Comparison of ENCODE assay signal across 1 cellular context in the genomic region with DNA sequence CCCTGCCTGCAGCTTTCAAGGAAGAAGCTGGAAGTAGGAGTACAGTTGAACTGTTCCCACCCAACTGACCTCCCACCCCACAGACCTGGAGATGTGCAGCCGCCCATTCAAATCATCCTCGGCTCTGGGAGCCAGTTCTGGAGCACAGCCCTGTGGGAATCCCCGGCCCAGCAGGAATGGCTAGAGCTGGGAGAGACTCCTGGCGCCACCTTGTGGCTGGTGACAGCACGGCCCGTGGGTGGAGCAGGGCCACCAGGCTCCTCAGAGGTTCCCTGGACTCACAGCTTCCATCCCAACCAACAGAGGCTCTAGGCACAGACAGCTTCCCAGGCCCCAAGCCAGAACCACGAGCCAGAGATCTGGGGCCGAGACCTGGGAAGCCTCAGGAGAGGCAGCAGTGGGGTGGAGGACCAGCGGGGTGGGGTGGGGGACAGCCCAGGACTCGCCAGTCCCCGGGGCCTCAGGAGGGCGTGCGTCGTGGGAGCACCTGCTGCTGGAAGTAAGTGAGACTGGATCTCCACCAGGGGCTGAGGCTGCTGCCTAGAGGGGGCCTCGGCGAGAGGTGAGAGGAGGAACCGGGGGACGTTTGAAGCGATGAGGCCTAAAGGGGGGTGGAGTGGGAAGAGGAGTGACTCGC.
TF ChIP-seq lines count a peak whose summit lies in the region.

No MANE protein-coding gene starts in this region.

TF ChIP-seq in K562, 482 proteins besides CTCF, POLR2A, EP300 and RAD21 (continued from another document and continues in another):
- no peak for TF ChIP-seq ZBTB40 (IDR thresholded peaks at IDR 0.05)
- no peak for TF ChIP-seq ZBTB40 (CRISPR knock-in tag; IDR thresholded peaks at IDR 0.05)
- TF ChIP-seq ZBTB12 (CRISPR knock-in tag; IDR thresholded peaks at IDR 0.05), result no peak
- no peak for TF ChIP-seq RBM17 (IDR thresholded peaks at IDR 0.05; ENCODE audit: borderline replicate concordance, low read depth, low read length)
- TF ChIP-seq PHF8 (IDR thresholded peaks at IDR 0.05; ENCODE audit: borderline replicate concordance, low read length), result no peak
- TF ChIP-seq, protein P1, sequence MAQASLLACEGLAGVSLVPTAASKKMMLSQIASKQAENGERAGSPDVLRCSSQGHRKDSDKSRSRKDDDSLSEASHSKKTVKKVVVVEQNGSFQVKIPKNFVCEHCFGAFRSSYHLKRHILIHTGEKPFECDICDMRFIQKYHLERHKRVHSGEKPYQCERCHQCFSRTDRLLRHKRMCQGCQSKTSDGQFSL (CRISPR knock-in tag; IDR thresholded peaks at IDR 0.05), result no peak
- TF ChIP-seq, protein P1 (tag; IDR thresholded peaks at IDR 0.05), result no peak
- 0 out of 2 replicates have a peak, but pooled peaks have one; percentile 25 for TF ChIP-seq TFAP4 (CRISPR knock-in tag; IDR thresholded peaks at IDR 0.05; ENCODE audit: borderline replicate concordance)
- TF ChIP-seq STAG1 (CRISPR knock-in tag; IDR thresholded peaks at IDR 0.05; ENCODE audit: borderline replicate concordance), result peak; percentile 64; the same call in 1 of the 2 replicates
- TF ChIP-seq RFX1 (IDR thresholded peaks at IDR 0.05), result no peak
- 0 out of 2 replicates have a peak, but pooled peaks have one; percentile 51 for TF ChIP-seq XRCC5 (IDR thresholded peaks at IDR 0.05; ENCODE audit: low read depth, low read length)
- TF ChIP-seq ADNP (tag; IDR thresholded peaks at IDR 0.05), result no peak
- no peak for TF ChIP-seq ZNF184 (CRISPR knock-in tag; IDR thresholded peaks at IDR 0.05)
- TF ChIP-seq SMC3 (conservative IDR thresholded peaks at IDR 0.05; ENCODE audit: insufficient read depth, low read depth, low read length), result peak; percentile 89
- 0 out of 2 replicates have a peak, but pooled peaks have one; percentile 20 for TF ChIP-seq POLR2G (IDR thresholded peaks at IDR 0.05; ENCODE audit: low read depth, low read length)
- TF ChIP-seq, protein P2, sequence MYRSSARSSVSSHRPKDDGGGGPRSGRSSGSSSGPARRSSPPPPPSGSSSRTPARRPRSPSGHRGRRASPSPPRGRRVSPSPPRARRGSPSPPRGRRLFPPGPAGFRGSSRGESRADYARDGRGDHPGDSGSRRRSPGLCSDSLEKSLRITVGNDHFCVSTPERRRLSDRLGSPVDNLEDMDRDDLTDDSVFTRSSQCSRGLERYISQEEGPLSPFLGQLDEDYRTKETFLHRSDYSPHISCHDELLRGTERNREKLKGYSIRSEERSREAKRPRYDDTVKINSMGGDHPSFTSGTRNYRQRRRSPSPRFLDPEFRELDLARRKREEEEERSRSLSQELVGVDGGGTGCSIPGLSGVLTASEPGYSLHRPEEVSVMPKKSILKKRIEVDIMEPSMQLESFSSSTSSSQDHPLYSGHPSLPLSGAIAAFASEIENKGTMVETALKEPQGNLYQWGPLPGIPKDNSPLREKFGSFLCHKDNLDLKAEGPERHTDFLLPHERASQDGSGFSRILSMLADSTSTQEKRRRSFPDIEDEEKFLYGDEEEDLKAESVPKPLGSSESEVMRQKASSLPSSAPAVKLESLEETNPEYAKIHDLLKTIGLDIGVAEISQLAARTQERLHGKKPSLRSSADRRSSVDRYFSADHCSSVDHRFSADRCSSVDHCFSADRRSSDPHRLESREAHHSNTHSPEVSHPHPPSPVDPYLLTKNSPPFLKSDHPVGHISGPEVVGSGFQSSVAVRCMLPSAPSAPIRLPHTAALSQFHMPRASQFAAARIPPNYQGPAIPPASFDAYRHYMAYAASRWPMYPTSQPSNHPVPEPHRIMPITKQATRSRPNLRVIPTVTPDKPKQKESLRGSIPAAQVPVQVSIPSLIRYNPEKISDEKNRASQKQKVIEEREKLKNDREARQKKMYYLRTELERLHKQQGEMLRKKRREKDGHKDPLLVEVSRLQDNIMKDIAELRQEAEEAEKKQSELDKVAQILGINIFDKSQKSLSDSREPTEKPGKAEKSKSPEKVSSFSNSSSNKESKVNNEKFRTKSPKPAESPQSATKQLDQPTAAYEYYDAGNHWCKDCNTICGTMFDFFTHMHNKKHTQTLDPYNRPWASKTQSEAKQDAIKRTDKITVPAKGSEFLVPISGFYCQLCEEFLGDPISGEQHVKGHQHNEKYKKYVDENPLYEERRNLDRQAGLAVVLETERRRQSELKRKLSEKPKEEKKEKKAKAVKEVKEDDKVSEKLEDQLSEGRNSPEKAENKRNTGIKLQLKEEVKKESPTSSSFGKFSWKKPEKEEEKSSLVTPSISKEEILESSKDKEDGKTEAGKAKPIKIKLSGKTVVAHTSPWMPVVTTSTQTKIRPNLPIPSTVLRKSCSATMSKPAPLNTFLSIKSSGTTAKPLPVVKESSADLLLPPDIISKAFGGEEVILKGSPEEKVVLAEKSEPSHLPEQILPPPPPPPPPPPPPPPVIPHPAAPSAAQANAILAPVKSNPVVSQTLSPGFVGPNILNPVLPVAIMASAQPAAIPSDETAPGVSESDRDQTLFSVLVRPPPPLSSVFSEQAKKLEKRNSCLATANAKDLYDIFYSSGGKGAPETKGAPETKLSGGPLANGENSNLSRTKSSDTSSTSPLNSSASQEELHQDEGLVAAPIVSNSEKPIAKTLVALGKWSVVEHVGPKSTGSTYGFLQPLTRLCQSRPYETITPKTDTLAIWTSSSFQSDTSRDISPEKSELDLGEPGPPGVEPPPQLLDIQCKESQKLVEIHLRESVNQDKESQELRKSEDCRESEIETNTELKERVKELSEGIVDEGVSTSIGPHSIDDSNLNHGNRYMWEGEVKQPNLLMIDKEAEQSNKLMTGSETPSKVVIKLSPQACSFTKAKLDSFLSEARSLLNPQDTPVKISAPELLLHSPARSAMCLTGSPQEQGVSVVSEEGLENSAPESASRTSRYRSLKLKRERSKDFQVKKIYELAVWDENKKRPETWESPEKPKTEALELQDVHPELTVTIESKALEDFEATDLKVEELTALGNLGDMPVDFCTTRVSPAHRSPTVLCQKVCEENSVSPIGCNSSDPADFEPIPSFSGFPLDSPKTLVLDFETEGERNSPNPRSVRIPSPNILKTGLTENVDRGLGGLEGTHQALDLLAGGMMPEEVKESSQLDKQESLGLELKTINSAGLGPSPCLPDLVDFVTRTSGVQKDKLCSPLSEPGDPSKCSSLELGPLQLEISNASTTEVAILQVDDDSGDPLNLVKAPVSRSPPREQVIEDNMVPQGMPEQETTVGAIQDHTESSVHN (IDR thresholded peaks at IDR 0.05; ENCODE audit: borderline replicate concordance in 1 of 2, low read depth in 1 of 2), result no peak
- TF ChIP-seq, protein P3, sequence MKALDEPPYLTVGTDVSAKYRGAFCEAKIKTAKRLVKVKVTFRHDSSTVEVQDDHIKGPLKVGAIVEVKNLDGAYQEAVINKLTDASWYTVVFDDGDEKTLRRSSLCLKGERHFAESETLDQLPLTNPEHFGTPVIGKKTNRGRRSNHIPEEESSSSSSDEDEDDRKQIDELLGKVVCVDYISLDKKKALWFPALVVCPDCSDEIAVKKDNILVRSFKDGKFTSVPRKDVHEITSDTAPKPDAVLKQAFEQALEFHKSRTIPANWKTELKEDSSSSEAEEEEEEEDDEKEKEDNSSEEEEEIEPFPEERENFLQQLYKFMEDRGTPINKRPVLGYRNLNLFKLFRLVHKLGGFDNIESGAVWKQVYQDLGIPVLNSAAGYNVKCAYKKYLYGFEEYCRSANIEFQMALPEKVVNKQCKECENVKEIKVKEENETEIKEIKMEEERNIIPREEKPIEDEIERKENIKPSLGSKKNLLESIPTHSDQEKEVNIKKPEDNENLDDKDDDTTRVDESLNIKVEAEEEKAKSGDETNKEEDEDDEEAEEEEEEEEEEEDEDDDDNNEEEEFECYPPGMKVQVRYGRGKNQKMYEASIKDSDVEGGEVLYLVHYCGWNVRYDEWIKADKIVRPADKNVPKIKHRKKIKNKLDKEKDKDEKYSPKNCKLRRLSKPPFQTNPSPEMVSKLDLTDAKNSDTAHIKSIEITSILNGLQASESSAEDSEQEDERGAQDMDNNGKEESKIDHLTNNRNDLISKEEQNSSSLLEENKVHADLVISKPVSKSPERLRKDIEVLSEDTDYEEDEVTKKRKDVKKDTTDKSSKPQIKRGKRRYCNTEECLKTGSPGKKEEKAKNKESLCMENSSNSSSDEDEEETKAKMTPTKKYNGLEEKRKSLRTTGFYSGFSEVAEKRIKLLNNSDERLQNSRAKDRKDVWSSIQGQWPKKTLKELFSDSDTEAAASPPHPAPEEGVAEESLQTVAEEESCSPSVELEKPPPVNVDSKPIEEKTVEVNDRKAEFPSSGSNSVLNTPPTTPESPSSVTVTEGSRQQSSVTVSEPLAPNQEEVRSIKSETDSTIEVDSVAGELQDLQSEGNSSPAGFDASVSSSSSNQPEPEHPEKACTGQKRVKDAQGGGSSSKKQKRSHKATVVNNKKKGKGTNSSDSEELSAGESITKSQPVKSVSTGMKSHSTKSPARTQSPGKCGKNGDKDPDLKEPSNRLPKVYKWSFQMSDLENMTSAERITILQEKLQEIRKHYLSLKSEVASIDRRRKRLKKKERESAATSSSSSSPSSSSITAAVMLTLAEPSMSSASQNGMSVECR (CRISPR knock-in tag; IDR thresholded peaks at IDR 0.05), result no peak
- no peak for TF ChIP-seq ZC3H11A (IDR thresholded peaks at IDR 0.05; ENCODE audit: low read depth, low read length)
- no peak for TF ChIP-seq POLR2B (IDR thresholded peaks at IDR 0.05; ENCODE audit: low read depth, partially characterized antibody)
- no peak for TF ChIP-seq MEF2D (tag; conservative IDR thresholded peaks at IDR 0.05; ENCODE audit: low read depth)
- TF ChIP-seq ETS2 (tag; IDR thresholded peaks at IDR 0.05; ENCODE audit: borderline replicate concordance, poor library complexity, severe bottlenecking), result no peak
- TF ChIP-seq CREB1 (IDR thresholded peaks at IDR 0.05), result no peak
- TF ChIP-seq CREB1 (CRISPR knock-in tag; IDR thresholded peaks at IDR 0.05), result peak; percentile 19; the same call in 1 of the 2 replicates
- TF ChIP-seq YBX1 (IDR thresholded peaks at IDR 0.05), result no peak
- TF ChIP-seq ATF1 (CRISPR knock-in tag; IDR thresholded peaks at IDR 0.05), result no peak
- no peak for TF ChIP-seq ATF1 (tag; IDR thresholded peaks at IDR 0.05)
- no peak for TF ChIP-seq SMAD1 (IDR thresholded peaks at IDR 0.05; ENCODE audit: low read depth, low read length, partially characterized antibody)
